1 cellular context compared by ENCODE assay signal in the genomic region with DNA sequence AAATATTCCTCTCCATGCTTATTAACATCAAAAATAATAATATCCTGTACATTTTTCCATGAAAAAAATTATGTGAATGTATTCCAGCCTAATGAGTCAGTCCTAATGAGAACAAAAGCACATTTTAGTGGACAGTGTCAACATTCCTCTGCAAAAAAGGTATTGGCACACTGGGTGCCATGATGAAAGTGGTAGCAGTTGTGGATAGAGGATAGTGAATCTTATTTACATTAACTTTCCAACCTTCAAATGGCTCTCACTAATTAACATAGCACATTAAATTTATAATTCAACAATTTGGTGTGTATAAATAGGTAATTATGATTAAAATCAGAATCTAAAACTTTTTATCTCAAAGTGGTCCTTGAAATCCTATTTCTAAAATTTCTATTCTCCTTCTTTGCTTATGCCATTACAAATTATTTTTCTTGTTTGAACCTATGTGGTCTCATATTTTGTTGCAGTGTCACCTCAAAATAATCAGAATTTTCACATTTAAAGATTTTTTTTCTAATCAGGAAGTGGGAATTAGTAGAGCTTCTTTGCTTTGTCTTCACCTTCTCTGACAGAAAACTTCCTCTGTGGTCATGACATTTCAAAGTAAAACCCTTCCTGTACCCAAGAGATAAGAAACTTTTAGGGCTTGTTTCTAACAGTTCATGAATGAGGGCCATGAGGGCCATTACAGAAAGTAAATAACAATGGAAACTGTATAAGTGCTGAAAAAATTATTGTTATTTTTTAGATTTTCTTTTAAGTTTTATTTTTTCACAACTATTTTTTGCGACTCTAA.
A peak's percentile ranks its signal among the peaks of the same experiment; 100 is the strongest.
TF ChIP-seq lines count a peak whose summit lies in the region.

No MANE protein-coding gene starts in this region.

TF ChIP-seq in K562, 482 proteins besides CTCF, POLR2A, EP300 and RAD21 (continued from another document and continues in another):
- TF ChIP-seq, protein P1, sequence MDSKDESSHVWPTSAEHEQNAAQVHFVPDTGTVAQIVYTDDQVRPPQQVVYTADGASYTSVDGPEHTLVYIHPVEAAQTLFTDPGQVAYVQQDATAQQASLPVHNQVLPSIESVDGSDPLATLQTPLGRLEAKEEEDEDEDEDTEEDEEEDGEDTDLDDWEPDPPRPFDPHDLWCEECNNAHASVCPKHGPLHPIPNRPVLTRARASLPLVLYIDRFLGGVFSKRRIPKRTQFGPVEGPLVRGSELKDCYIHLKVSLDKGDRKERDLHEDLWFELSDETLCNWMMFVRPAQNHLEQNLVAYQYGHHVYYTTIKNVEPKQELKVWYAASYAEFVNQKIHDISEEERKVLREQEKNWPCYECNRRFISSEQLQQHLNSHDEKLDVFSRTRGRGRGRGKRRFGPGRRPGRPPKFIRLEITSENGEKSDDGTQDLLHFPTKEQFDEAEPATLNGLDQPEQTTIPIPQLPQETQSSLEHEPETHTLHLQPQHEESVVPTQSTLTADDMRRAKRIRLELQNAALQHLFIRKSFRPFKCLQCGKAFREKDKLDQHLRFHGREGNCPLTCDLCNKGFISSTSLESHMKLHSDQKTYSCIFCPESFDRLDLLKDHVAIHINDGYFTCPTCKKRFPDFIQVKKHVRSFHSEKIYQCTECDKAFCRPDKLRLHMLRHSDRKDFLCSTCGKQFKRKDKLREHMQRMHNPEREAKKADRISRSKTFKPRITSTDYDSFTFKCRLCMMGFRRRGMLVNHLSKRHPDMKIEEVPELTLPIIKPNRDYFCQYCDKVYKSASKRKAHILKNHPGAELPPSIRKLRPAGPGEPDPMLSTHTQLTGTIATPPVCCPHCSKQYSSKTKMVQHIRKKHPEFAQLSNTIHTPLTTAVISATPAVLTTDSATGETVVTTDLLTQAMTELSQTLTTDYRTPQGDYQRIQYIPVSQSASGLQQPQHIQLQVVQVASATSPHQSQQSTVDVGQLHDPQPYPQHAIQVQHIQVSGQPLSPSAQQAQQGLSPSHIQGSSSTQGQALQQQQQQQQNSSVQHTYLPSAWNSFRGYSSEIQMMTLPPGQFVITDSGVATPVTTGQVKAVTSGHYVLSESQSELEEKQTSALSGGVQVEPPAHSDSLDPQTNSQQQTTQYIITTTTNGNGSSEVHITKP (IDR thresholded peaks at IDR 0.05; ENCODE audit: partially characterized antibody) = no peak
- TF ChIP-seq LCOR (CRISPR knock-in tag; IDR thresholded peaks at IDR 0.05) = no peak
- TF ChIP-seq, protein P2, sequence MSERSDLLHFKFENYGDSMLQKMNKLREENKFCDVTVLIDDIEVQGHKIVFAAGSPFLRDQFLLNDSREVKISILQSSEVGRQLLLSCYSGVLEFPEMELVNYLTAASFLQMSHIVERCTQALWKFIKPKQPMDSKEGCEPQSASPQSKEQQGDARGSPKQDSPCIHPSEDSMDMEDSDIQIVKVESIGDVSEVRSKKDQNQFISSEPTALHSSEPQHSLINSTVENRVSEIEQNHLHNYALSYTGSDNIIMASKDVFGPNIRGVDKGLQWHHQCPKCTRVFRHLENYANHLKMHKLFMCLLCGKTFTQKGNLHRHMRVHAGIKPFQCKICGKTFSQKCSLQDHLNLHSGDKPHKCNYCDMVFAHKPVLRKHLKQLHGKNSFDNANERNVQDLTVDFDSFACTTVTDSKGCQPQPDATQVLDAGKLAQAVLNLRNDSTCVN (CRISPR knock-in tag; IDR thresholded peaks at IDR 0.05) = no peak
- TF ChIP-seq, protein P3, sequence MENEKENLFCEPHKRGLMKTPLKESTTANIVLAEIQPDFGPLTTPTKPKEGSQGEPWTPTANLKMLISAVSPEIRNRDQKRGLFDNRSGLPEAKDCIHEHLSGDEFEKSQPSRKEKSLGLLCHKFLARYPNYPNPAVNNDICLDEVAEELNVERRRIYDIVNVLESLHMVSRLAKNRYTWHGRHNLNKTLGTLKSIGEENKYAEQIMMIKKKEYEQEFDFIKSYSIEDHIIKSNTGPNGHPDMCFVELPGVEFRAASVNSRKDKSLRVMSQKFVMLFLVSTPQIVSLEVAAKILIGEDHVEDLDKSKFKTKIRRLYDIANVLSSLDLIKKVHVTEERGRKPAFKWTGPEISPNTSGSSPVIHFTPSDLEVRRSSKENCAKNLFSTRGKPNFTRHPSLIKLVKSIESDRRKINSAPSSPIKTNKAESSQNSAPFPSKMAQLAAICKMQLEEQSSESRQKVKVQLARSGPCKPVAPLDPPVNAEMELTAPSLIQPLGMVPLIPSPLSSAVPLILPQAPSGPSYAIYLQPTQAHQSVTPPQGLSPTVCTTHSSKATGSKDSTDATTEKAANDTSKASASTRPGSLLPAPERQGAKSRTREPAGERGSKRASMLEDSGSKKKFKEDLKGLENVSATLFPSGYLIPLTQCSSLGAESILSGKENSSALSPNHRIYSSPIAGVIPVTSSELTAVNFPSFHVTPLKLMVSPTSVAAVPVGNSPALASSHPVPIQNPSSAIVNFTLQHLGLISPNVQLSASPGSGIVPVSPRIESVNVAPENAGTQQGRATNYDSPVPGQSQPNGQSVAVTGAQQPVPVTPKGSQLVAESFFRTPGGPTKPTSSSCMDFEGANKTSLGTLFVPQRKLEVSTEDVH (IDR thresholded peaks at IDR 0.05; ENCODE audit: low read depth, partially characterized antibody) = no peak
- 0 out of 2 replicates have a peak, but pooled peaks have one; percentile 24 for TF ChIP-seq ZNF316 (IDR thresholded peaks at IDR 0.05)
- TF ChIP-seq CBX5 (IDR thresholded peaks at IDR 0.05; ENCODE audit: borderline replicate concordance, low read depth) = no peak
- TF ChIP-seq, protein P4, sequence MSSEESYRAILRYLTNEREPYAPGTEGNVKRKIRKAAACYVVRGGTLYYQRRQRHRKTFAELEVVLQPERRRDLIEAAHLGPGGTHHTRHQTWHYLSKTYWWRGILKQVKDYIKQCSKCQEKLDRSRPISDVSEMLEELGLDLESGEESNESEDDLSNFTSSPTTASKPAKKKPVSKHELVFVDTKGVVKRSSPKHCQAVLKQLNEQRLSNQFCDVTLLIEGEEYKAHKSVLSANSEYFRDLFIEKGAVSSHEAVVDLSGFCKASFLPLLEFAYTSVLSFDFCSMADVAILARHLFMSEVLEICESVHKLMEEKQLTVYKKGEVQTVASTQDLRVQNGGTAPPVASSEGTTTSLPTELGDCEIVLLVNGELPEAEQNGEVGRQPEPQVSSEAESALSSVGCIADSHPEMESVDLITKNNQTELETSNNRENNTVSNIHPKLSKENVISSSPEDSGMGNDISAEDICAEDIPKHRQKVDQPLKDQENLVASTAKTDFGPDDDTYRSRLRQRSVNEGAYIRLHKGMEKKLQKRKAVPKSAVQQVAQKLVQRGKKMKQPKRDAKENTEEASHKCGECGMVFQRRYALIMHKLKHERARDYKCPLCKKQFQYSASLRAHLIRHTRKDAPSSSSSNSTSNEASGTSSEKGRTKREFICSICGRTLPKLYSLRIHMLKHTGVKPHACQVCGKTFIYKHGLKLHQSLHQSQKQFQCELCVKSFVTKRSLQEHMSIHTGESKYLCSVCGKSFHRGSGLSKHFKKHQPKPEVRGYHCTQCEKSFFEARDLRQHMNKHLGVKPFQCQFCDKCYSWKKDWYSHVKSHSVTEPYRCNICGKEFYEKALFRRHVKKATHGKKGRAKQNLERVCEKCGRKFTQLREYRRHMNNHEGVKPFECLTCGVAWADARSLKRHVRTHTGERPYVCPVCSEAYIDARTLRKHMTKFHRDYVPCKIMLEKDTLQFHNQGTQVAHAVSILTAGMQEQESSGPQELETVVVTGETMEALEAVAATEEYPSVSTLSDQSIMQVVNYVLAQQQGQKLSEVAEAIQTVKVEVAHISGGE (CRISPR knock-in tag; IDR thresholded peaks at IDR 0.05) = no peak
- no peak for TF ChIP-seq ZNF444 (CRISPR knock-in tag; IDR thresholded peaks at IDR 0.05)
- TF ChIP-seq, protein P5, sequence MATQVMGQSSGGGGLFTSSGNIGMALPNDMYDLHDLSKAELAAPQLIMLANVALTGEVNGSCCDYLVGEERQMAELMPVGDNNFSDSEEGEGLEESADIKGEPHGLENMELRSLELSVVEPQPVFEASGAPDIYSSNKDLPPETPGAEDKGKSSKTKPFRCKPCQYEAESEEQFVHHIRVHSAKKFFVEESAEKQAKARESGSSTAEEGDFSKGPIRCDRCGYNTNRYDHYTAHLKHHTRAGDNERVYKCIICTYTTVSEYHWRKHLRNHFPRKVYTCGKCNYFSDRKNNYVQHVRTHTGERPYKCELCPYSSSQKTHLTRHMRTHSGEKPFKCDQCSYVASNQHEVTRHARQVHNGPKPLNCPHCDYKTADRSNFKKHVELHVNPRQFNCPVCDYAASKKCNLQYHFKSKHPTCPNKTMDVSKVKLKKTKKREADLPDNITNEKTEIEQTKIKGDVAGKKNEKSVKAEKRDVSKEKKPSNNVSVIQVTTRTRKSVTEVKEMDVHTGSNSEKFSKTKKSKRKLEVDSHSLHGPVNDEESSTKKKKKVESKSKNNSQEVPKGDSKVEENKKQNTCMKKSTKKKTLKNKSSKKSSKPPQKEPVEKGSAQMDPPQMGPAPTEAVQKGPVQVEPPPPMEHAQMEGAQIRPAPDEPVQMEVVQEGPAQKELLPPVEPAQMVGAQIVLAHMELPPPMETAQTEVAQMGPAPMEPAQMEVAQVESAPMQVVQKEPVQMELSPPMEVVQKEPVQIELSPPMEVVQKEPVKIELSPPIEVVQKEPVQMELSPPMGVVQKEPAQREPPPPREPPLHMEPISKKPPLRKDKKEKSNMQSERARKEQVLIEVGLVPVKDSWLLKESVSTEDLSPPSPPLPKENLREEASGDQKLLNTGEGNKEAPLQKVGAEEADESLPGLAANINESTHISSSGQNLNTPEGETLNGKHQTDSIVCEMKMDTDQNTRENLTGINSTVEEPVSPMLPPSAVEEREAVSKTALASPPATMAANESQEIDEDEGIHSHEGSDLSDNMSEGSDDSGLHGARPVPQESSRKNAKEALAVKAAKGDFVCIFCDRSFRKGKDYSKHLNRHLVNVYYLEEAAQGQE (CRISPR knock-in tag; IDR thresholded peaks at IDR 0.05; ENCODE audit: low read depth) = no peak
- no peak for TF ChIP-seq ZNF311 (CRISPR knock-in tag; IDR thresholded peaks at IDR 0.05)
- TF ChIP-seq SMAD1 (IDR thresholded peaks at IDR 0.05; ENCODE audit: low read depth, low read length, partially characterized antibody) = no peak
- TF ChIP-seq, protein P6, sequence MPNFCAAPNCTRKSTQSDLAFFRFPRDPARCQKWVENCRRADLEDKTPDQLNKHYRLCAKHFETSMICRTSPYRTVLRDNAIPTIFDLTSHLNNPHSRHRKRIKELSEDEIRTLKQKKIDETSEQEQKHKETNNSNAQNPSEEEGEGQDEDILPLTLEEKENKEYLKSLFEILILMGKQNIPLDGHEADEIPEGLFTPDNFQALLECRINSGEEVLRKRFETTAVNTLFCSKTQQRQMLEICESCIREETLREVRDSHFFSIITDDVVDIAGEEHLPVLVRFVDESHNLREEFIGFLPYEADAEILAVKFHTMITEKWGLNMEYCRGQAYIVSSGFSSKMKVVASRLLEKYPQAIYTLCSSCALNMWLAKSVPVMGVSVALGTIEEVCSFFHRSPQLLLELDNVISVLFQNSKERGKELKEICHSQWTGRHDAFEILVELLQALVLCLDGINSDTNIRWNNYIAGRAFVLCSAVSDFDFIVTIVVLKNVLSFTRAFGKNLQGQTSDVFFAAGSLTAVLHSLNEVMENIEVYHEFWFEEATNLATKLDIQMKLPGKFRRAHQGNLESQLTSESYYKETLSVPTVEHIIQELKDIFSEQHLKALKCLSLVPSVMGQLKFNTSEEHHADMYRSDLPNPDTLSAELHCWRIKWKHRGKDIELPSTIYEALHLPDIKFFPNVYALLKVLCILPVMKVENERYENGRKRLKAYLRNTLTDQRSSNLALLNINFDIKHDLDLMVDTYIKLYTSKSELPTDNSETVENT (CRISPR knock-in tag; IDR thresholded peaks at IDR 0.05) = no peak
- TF ChIP-seq MYNN (IDR thresholded peaks at IDR 0.05) = peak; percentile 96
- no peak for TF ChIP-seq MYNN (CRISPR knock-in tag; IDR thresholded peaks at IDR 0.05)
- TF ChIP-seq, protein P7, sequence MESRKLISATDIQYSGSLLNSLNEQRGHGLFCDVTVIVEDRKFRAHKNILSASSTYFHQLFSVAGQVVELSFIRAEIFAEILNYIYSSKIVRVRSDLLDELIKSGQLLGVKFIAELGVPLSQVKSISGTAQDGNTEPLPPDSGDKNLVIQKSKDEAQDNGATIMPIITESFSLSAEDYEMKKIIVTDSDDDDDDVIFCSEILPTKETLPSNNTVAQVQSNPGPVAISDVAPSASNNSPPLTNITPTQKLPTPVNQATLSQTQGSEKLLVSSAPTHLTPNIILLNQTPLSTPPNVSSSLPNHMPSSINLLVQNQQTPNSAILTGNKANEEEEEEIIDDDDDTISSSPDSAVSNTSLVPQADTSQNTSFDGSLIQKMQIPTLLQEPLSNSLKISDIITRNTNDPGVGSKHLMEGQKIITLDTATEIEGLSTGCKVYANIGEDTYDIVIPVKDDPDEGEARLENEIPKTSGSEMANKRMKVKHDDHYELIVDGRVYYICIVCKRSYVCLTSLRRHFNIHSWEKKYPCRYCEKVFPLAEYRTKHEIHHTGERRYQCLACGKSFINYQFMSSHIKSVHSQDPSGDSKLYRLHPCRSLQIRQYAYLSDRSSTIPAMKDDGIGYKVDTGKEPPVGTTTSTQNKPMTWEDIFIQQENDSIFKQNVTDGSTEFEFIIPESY (CRISPR knock-in tag; IDR thresholded peaks at IDR 0.05) = no peak
- no peak for TF ChIP-seq GTF2E2 (tag; IDR thresholded peaks at IDR 0.05)
- TF ChIP-seq HDAC8 (tag; IDR thresholded peaks at IDR 0.05) = no peak
- peak; percentile 89 for TF ChIP-seq FOXM1 (IDR thresholded peaks at IDR 0.05; ENCODE audit: low read depth)
- no peak for TF ChIP-seq FOXM1 (CRISPR knock-in tag; IDR thresholded peaks at IDR 0.05; ENCODE audit: low read depth)
- TF ChIP-seq HMG20B (CRISPR knock-in tag; IDR thresholded peaks at IDR 0.05) = no peak
- TF ChIP-seq, protein P8, sequence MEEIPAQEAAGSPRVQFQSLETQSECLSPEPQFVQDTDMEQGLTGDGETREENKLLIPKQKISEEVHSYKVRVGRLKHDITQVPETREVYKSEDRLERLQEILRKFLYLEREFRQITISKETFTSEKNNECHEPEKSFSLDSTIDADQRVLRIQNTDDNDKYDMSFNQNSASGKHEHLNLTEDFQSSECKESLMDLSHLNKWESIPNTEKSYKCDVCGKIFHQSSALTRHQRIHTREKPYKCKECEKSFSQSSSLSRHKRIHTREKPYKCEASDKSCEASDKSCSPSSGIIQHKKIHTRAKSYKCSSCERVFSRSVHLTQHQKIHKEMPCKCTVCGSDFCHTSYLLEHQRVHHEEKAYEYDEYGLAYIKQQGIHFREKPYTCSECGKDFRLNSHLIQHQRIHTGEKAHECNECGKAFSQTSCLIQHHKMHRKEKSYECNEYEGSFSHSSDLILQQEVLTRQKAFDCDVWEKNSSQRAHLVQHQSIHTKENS (CRISPR knock-in tag; IDR thresholded peaks at IDR 0.05) = no peak
- TF ChIP-seq CREB1 (IDR thresholded peaks at IDR 0.05) = peak; percentile 26; the same call in 1 of the 2 replicates
- TF ChIP-seq CREB1 (CRISPR knock-in tag; IDR thresholded peaks at IDR 0.05) = no peak
- no peak for TF ChIP-seq DACH1 (IDR thresholded peaks at IDR 0.05; ENCODE audit: partially characterized antibody)
- peak; percentile 44; the same call in 1 of the 2 replicates for TF ChIP-seq MAFG (tag; conservative IDR thresholded peaks at IDR 0.05)
- TF ChIP-seq SNRNP70 (optimal IDR thresholded peaks at IDR 0.05; ENCODE audit: low read depth, low read length) = no peak
- TF ChIP-seq, protein P9, sequence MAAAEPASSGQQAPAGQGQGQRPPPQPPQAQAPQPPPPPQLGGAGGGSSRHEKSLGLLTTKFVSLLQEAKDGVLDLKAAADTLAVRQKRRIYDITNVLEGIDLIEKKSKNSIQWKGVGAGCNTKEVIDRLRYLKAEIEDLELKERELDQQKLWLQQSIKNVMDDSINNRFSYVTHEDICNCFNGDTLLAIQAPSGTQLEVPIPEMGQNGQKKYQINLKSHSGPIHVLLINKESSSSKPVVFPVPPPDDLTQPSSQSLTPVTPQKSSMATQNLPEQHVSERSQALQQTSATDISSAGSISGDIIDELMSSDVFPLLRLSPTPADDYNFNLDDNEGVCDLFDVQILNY (CRISPR knock-in tag; IDR thresholded peaks at IDR 0.05) = no peak
- peak; percentile 75 for TF ChIP-seq ZNF384 (IDR thresholded peaks at IDR 0.05; ENCODE audit: low read depth, low read length)
- no peak for TF ChIP-seq ZNF583 (CRISPR knock-in tag; IDR thresholded peaks at IDR 0.05)
